Comparison of ENCODE assay signal across 2 cellular contexts in the genomic region with DNA sequence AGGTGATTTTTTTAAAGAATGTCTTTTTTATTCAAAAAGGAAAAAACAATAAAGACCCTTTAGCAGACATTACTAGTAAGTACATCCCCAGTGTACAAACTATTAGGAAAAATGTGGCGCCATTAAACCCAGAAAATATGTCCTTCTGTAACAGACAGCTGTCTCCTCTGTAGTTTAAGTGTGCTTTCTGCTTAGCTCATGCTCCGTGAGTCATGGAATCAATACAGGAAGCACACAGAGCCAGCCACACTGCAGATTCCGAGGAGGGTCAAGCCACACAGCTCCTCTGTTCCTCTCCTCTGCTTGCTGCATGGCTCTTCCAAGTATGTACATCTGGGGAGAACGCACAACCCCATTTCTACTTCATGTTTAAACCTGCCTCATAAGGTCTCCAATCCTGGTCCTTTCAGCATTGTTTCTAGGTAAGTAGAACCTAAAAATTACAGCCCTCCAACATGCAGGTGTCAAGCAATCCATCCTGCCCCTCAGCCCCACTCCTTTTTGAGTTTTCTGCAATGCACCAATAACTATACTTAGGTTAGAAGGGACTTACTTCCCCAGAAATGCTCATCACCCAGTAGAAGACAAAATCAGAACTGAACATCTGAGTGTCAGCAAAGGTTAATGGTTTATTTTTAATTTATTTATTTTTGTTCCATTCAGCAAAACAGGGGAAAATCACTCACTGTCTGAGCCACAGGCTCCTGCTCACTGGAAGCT.
TF ChIP-seq lines count a peak whose summit lies in the region.

No MANE protein-coding gene starts in this region.

TF ChIP-seq in A549, 52 proteins besides CTCF, POLR2A, EP300 and RAD21:
- TF ChIP-seq CHD2 (IDR thresholded peaks at IDR 0.05; ENCODE audit: low read length, partially characterized antibody) (no peak), MAFK (IDR thresholded peaks at IDR 0.05; ENCODE audit: partially characterized antibody) (peak; percentile 52), CHD4 (IDR thresholded peaks at IDR 0.05; ENCODE audit: borderline replicate concordance) (no peak), POLR2AphosphoS2 (conservative IDR thresholded peaks at IDR 0.05; ENCODE audit: low read length) (no peak), ZSCAN20 (CRISPR knock-in tag; IDR thresholded peaks at IDR 0.05) (no peak), HOXA7 (CRISPR knock-in tag; IDR thresholded peaks at IDR 0.05) (no peak), JUNB (IDR thresholded peaks at IDR 0.05) (0 out of 2 replicates have a peak, but pooled peaks have one; percentile 9), FOSL2 (IDR thresholded peaks at IDR 0.05) (0 out of 2 replicates have a peak, but pooled peaks have one; percentile 27), FOSL2 (CRISPR knock-in tag; IDR thresholded peaks at IDR 0.05) (peak; percentile 68), TFCP2L1 (CRISPR knock-in tag; IDR thresholded peaks at IDR 0.05) (no peak), FOXS1 (CRISPR knock-in tag; IDR thresholded peaks at IDR 0.05) (no peak), ESRRA (IDR thresholded peaks at IDR 0.05; ENCODE audit: borderline replicate concordance, low read length) (no peak), RFX5 (IDR thresholded peaks at IDR 0.05) (no peak), KDM1A (IDR thresholded peaks at IDR 0.05; ENCODE audit: low read depth) (no peak), CBX2 (IDR thresholded peaks at IDR 0.05; ENCODE audit: borderline replicate concordance, low read depth) (no peak)
- TF ChIP-seq, protein P1, sequence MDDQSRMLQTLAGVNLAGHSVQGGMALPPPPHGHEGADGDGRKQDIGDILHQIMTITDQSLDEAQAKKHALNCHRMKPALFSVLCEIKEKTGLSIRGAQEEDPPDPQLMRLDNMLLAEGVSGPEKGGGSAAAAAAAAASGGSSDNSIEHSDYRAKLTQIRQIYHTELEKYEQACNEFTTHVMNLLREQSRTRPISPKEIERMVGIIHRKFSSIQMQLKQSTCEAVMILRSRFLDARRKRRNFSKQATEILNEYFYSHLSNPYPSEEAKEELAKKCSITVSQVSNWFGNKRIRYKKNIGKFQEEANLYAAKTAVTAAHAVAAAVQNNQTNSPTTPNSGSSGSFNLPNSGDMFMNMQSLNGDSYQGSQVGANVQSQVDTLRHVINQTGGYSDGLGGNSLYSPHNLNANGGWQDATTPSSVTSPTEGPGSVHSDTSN (IDR thresholded peaks at IDR 0.05) = no peak
TF ChIP-seq in A549: peak in this region for 3.

TF ChIP-seq in HCT116, 20 proteins besides CTCF, POLR2A, EP300 and RAD21:
- TF ChIP-seq CBX3 (IDR thresholded peaks at IDR 0.05; ENCODE audit: low read depth) = peak; percentile 90; the same call in 1 of the 2 replicates
- TF ChIP-seq, protein P2, sequence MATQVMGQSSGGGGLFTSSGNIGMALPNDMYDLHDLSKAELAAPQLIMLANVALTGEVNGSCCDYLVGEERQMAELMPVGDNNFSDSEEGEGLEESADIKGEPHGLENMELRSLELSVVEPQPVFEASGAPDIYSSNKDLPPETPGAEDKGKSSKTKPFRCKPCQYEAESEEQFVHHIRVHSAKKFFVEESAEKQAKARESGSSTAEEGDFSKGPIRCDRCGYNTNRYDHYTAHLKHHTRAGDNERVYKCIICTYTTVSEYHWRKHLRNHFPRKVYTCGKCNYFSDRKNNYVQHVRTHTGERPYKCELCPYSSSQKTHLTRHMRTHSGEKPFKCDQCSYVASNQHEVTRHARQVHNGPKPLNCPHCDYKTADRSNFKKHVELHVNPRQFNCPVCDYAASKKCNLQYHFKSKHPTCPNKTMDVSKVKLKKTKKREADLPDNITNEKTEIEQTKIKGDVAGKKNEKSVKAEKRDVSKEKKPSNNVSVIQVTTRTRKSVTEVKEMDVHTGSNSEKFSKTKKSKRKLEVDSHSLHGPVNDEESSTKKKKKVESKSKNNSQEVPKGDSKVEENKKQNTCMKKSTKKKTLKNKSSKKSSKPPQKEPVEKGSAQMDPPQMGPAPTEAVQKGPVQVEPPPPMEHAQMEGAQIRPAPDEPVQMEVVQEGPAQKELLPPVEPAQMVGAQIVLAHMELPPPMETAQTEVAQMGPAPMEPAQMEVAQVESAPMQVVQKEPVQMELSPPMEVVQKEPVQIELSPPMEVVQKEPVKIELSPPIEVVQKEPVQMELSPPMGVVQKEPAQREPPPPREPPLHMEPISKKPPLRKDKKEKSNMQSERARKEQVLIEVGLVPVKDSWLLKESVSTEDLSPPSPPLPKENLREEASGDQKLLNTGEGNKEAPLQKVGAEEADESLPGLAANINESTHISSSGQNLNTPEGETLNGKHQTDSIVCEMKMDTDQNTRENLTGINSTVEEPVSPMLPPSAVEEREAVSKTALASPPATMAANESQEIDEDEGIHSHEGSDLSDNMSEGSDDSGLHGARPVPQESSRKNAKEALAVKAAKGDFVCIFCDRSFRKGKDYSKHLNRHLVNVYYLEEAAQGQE (IDR thresholded peaks at IDR 0.05; ENCODE audit: low read depth) = no peak
- 0 out of 2 replicates have a peak, but pooled peaks have one; percentile 31 for TF ChIP-seq CEBPB (IDR thresholded peaks at IDR 0.05; ENCODE audit: low read depth)
- TF ChIP-seq, protein P3, sequence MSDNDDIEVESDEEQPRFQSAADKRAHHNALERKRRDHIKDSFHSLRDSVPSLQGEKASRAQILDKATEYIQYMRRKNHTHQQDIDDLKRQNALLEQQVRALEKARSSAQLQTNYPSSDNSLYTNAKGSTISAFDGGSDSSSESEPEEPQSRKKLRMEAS (IDR thresholded peaks at IDR 0.05) = peak; percentile 63
- TF ChIP-seq, protein P4, sequence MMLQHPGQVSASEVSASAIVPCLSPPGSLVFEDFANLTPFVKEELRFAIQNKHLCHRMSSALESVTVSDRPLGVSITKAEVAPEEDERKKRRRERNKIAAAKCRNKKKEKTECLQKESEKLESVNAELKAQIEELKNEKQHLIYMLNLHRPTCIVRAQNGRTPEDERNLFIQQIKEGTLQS (IDR thresholded peaks at IDR 0.05) = no peak
- no peak for TF ChIP-seq ELF1 (IDR thresholded peaks at IDR 0.05; ENCODE audit: borderline replicate concordance, low read depth)
- no peak for TF ChIP-seq TCF7L2 (IDR thresholded peaks at IDR 0.05; ENCODE audit: borderline replicate concordance, extremely low read depth, insufficient read depth, insufficient read length)
- no peak for TF ChIP-seq ZNF274 (IDR thresholded peaks at IDR 0.05; ENCODE audit: low read depth, low read length)
- peak; percentile 76 for TF ChIP-seq YY1 (IDR thresholded peaks at IDR 0.05; ENCODE audit: extremely low read depth, insufficient replicate concordance, low read depth, low read length)
- TF ChIP-seq SIN3A (IDR thresholded peaks at IDR 0.05; ENCODE audit: low read depth) = no peak
- no peak for TF ChIP-seq EZH2phosphoT487 (IDR thresholded peaks at IDR 0.05; ENCODE audit: borderline replicate concordance)
- TF ChIP-seq EZH2 (IDR thresholded peaks at IDR 0.05) = no peak
- TF ChIP-seq EGR1 (IDR thresholded peaks at IDR 0.05; ENCODE audit: low read depth) = no peak
- TF ChIP-seq POLR2AphosphoS5 (IDR thresholded peaks at IDR 0.05; ENCODE audit: low read depth, low read length) = peak; percentile 44; the same call in 1 of the 2 replicates
- TF ChIP-seq SP1 (IDR thresholded peaks at IDR 0.05; ENCODE audit: low read depth) = peak; percentile 83
- TF ChIP-seq FOSL1 (IDR thresholded peaks at IDR 0.05; ENCODE audit: low read depth) = peak; percentile 81
- TF ChIP-seq JUND (IDR thresholded peaks at IDR 0.05) = peak; percentile 85
- TF ChIP-seq, protein P5, sequence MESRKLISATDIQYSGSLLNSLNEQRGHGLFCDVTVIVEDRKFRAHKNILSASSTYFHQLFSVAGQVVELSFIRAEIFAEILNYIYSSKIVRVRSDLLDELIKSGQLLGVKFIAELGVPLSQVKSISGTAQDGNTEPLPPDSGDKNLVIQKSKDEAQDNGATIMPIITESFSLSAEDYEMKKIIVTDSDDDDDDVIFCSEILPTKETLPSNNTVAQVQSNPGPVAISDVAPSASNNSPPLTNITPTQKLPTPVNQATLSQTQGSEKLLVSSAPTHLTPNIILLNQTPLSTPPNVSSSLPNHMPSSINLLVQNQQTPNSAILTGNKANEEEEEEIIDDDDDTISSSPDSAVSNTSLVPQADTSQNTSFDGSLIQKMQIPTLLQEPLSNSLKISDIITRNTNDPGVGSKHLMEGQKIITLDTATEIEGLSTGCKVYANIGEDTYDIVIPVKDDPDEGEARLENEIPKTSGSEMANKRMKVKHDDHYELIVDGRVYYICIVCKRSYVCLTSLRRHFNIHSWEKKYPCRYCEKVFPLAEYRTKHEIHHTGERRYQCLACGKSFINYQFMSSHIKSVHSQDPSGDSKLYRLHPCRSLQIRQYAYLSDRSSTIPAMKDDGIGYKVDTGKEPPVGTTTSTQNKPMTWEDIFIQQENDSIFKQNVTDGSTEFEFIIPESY (IDR thresholded peaks at IDR 0.05; ENCODE audit: extremely low read depth, insufficient replicate concordance, low read length) = no peak
- 0 out of 2 replicates have a peak, but pooled peaks have one; percentile 30 for TF ChIP-seq SRF (IDR thresholded peaks at IDR 0.05; ENCODE audit: low read depth)
- TF ChIP-seq ZFX (IDR thresholded peaks at IDR 0.05) = no peak
